Comparison of ENCODE assay signal across 23 cellular contexts in the genomic region with DNA sequence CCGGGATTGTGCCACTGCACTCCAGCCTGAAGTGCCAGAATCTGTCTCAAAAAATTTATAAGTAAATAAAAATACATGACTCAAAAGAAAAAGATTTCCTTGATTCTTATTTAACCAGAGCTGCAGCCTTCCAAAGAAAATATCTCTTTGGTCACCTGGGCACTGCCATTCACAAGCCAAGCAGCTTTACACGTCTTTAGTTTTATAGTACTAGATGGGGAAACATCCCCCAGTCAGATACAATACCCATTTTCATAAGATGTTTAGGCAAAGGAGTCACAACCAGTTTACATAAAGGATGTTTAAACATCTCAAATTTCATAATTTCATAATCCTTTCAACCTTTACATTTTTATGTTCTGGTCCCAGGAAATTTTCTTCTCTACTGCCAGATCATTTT.
"Had no signal": no experiment of that assay in that cellular context is flagged by ENCODE, and none has a peak within 500 bp of the region (broad histone marks: within the 10 kb centered on the region; RNA-seq: fewer than 3 reads in every experiment).

No MANE protein-coding gene starts in this region.

- H3K9ac ChIP-seq: KMS-11 had no signal

- H3K9me3 ChIP-seq: Peyer's patch, SJSA1 had no signal

- H3K27ac ChIP-seq: KMS-11, PC-9, Peyer's patch, SJSA1, SK-N-MC had no signal

- ATAC-seq: HepG2 had no signal

- H2AFZ ChIP-seq: PC-9 had no signal

- DNase-seq: IMR-90, Kasumi-1, MM.1S, NCI-H1092 treated with DMSO at 0.1 percent for 48 hours, NCI-H1436, NCI-H187, NCI-H2029, NCI-H2081 treated with DMSO at 0.1 percent for 48 hours, NCI-H2171, NCI-H226, NCI-H446, NCI-H510A, NCI-H524 treated with DMSO at 0.1 percent for 48 hours, NCI-H69, NCI-H774, Peyer's patch, Right ventricle myocardium superior, SIG-M5 had no signal

- H3K4me1 ChIP-seq: Peyer's patch, SJSA1 had no signal

- H3K36me3 ChIP-seq: Peyer's patch, SJSA1 had no signal

- H3K4me3 ChIP-seq: PC-9, Peyer's patch, SJSA1, SK-N-MC had no signal

- H3K4me2 ChIP-seq: KMS-11, PC-9 had no signal

- H3K27me3 ChIP-seq: Peyer's patch, SJSA1 had no signal
